ENCODE assay signal across 15 cellular contexts in the genomic region with DNA sequence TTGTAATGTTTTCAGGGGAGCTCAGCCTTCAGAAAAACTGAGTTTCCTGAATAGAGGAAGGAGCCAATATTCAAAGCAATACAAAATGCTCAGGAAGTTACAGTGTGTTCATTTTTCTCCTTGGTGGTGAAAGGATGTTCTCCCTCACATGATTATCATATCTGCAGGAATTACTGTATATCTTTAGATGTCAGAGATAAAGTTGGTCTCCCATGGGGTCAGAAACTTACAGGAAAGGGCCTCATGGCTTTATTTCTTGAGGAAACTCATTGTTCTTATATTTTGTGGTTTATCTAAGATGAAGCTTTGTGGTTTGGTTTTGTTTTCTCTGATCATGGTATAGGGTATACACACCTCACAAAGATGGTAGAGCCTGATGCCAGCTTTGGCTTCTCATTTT.
"Had no signal": no experiment of that assay in that cellular context is flagged by ENCODE, and none has a peak within 500 bp of the region (broad histone marks: within the 10 kb centered on the region; RNA-seq: fewer than 3 reads in every experiment).

No MANE protein-coding gene starts in this region.

- H3K4me1 Mint-ChIP-seq: endodermal cell, naive B cell had no signal

- H3K9me3 Mint-ChIP-seq: endodermal cell; naive B cell; stimulated activated naive CD8-positive, alpha-beta T cell treated with anti-CD3 and anti-CD28 coated beads, Interleukin-15, amount 100 ng/mL, for 72 hours had no signal

- H3K27me3 ChIP-seq: brain microvascular endothelial cell, testis, upper lobe of right lung had no signal

- H3K9me3 ChIP-seq: testis, upper lobe of right lung had no signal

- H3K27ac ChIP-seq: brain microvascular endothelial cell, testis, upper lobe of right lung had no signal

- DNase-seq: activated CD4-positive, alpha-beta T cell treated with anti-CD3 and anti-CD28 coated beads, Interleukin-2, amount 50 U/mL, for 4 hours; activated gamma-delta T cell; activated T-cell treated with anti-CD3 and anti-CD28 coated beads, Interleukin-2, amount 50 U/mL, for 48 hours; brain microvascular endothelial cell; endodermal cell; left colon; naive B cell; retina; stimulated activated CD4-positive, alpha-beta T cell treated with anti-CD3 and anti-CD28 coated beads, Interleukin-15, amount 100 ng/mL, for 24 hours; stimulated activated CD4-positive, alpha-beta T cell treated with anti-CD3 and anti-CD28 coated beads, Interleukin-4, amount 100 ng/mL, for 24 hours; stimulated activated naive CD8-positive, alpha-beta T cell treated with anti-CD3 and anti-CD28 coated beads, Interleukin-15, amount 100 ng/mL, for 72 hours; testis; upper lobe of right lung had no signal

- H3K4me3 ChIP-seq: lung, testis, upper lobe of right lung had no signal

- H3K36me3 ChIP-seq: brain microvascular endothelial cell, upper lobe of right lung had no signal

- ATAC-seq: left colon; stimulated activated naive CD8-positive, alpha-beta T cell treated with anti-CD3 and anti-CD28 coated beads, Interleukin-15, amount 100 ng/mL, for 72 hours; upper lobe of right lung had no signal

- H3K27me3 Mint-ChIP-seq: activated naive CD8-positive, alpha-beta T cell; naive B cell; stimulated activated naive CD8-positive, alpha-beta T cell treated with anti-CD3 and anti-CD28 coated beads, Interleukin-15, amount 100 ng/mL, for 72 hours had no signal

- H3K4me3 Mint-ChIP-seq: activated naive CD8-positive, alpha-beta T cell; endodermal cell; naive B cell; stimulated activated naive CD8-positive, alpha-beta T cell treated with anti-CD3 and anti-CD28 coated beads, Interleukin-15, amount 100 ng/mL, for 72 hours had no signal

- H3K4me1 ChIP-seq: testis, upper lobe of right lung had no signal

- H3K36me3 Mint-ChIP-seq: activated naive CD8-positive, alpha-beta T cell; naive B cell had no signal
